In the genomic region with DNA sequence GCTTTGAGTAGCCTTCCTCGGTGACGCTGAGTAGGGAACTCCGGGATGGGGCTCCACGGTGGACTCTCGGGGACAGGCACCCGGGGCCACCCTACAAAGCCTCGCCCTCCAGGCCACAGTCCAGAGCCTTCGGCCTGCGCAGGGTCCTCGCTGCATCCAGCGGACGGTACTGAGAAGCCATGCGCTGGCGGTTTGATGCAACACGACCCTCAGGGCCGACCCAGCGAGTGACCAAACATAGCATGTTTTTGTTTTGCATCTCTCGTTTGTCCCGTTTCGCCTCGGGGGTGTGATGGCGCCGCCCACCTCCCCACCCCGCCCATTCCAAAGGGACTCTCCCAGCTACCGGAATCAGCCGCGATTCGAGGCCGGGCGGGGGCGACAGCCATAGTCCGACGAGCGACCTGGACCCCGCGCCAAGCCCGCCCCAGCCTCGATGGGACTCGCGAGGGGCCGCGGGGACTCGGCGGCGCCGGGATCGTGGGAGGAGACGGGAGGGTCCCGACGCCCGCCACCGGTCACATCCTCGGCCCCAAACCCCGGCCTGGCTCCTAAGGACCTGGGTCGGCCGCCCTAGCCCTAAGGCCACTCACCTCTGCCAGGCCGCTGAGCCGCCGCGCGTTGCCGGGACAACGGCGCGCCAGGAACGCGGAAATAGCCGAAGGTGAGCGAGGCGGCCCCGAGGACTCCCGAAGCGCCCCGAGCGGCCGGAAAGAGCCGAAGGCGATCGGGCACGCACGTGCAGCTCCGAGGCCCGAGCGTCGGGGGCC, we compare ENCODE assay signal across 8 cellular contexts. TPM values are rescaled to one million over a fixed set of nuclear protein-coding genes. Genes with fewer than 3 reads are reported as not detected.
DNase-seq lines count a peak whose midpoint lies in the region; TF ChIP-seq lines count a peak whose summit lies in the region.

No MANE protein-coding gene starts in this region.

- H3K27ac Mint-ChIP-seq in type B pancreatic cell, result peak overlapping the region; percentile 98

- H3K4me1 ChIP-seq in HEK293 (ENCODE audit: control insufficient read depth, insufficient read depth, low read length), result peaks cover 2% of the 10 kb centered on the region; the same call in 1 of the 2 replicates
- H3K4me1 ChIP-seq in left ventricle myocardium inferior, result peaks cover 48% of the 10 kb centered on the region

- TF ChIP-seq CTCF in HEK293 (tag by site-specific recombination; IDR thresholded peaks at IDR 0.05), result peak; percentile 50
- TF ChIP-seq CTCF in left ventricle myocardium inferior (IDR thresholded peaks at IDR 0.05; ENCODE audit: borderline replicate concordance), result no peak
- no peak for TF ChIP-seq CTCF in type B pancreatic cell (conservative IDR thresholded peaks at IDR 0.05)

- H3K36me3 ChIP-seq in HEK293 (ENCODE audit: control insufficient read depth in 2 of 2, insufficient read depth in 1 of 2, low read length in 2 of 2) (peaks cover 7 to 26% of the 10 kb centered on the region in 2 experiments; a peak in 2 of 3 replicates), left ventricle myocardium inferior (peaks cover 16% of the 10 kb centered on the region)

- H3K4me3 ChIP-seq in HEK293 (ENCODE audit: low read depth, low read length) (peak overlapping the region; percentile 75), left ventricle myocardium inferior (peak overlapping the region; percentile 96)

- H3K9me3 Mint-ChIP-seq in type B pancreatic cell, result no peaks in the 10 kb centered on the region

- H3K4me1 Mint-ChIP-seq in type B pancreatic cell (ENCODE audit: unreplicated experiment), result peaks cover 12% of the 10 kb centered on the region

- peak overlapping the region; percentile 94 for H3K4me3 Mint-ChIP-seq in type B pancreatic cell

- H3K9me3 ChIP-seq in HEK293 (ENCODE audit: control insufficient read depth, insufficient read depth, low read depth, low read length) (no peaks in the 10 kb centered on the region), left ventricle myocardium inferior (replicated peaks) (no peaks in the 10 kb centered on the region)

- peaks cover 13% of the 10 kb centered on the region for H3K36me3 Mint-ChIP-seq in type B pancreatic cell

- H3K27ac ChIP-seq in HEK293 (ENCODE audit: extremely low read depth, low read depth, low read length), result peak overlapping the region; percentile 72
- peak overlapping the region; percentile 88 for H3K27ac ChIP-seq in left ventricle myocardium inferior (replicated peaks)

- no peaks in the 10 kb centered on the region for H3K27me3 ChIP-seq in left ventricle myocardium inferior (ENCODE audit: low read depth)

- intact Hi-C loops in left ventricle myocardium inferior (cut with micrococcal nuclease), result no loop called here
- intact Hi-C loops in posterior cingulate gyrus (cut with DNase I), result loop anchor here (5.0 to 10.0 kb wide), 3 partner anchors 65 to 115 kb away; a partner anchor contains a TSS

- POLR2A ChIA-PET in HEK293 (lab: Yijun Ruan, JAX), result interaction anchor here (0.6 to 1.8 kb wide), 7 partner anchors 10 to 172 kb away, joined by 3 to 8 read pairs (median 3); a partner anchor contains a TSS

- CTCF ChIA-PET in HEK293 (lab: Yijun Ruan, JAX), result interaction anchor here (0.7 kb wide), 1 partner anchor 155 kb away, joined by 3 read pairs; no protein-coding TSS in a partner anchor

- DNase-seq in DMS79 treated with DMSO at 0.1 percent for 48 hours (lab: John Stamatoyannopoulos, UW) (peak; percentile 62), NCI-H1417 (lab: John Stamatoyannopoulos, UW) (peak; percentile 87 to 97 (median 93)), T-helper 2 cell (peak; percentile 80 to 89 (median 88)), amygdala (lab: John Stamatoyannopoulos, UW) (peak in 53 of 56 donors; percentile 8 to 89 (median 62)), left ventricle myocardium inferior (peak; percentile 88), posterior cingulate gyrus (peak; percentile 63 to 96 (median 77)), type B pancreatic cell (ENCODE audit: extremely low spot score, unreplicated experiment) (peak; percentile 96)

- H3K27me3 Mint-ChIP-seq in type B pancreatic cell, result peaks cover 9% of the 10 kb centered on the region

TF ChIP-seq in HEK293, 187 proteins besides CTCF, POLR2A, EP300 and RAD21 (continues in another document):
- no peak for TF ChIP-seq HOXA7 (CRISPR knock-in tag; IDR thresholded peaks at IDR 0.05; ENCODE audit: borderline replicate concordance)
- TF ChIP-seq OSR2 (tag by site-specific recombination; IDR thresholded peaks at IDR 0.05), result peak; percentile 36; the same call in 1 of the 2 replicates
- TF ChIP-seq, protein P1, sequence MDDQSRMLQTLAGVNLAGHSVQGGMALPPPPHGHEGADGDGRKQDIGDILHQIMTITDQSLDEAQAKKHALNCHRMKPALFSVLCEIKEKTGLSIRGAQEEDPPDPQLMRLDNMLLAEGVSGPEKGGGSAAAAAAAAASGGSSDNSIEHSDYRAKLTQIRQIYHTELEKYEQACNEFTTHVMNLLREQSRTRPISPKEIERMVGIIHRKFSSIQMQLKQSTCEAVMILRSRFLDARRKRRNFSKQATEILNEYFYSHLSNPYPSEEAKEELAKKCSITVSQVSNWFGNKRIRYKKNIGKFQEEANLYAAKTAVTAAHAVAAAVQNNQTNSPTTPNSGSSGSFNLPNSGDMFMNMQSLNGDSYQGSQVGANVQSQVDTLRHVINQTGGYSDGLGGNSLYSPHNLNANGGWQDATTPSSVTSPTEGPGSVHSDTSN (CRISPR knock-in tag; IDR thresholded peaks at IDR 0.05), result no peak
- peak; percentile 26; the same call in 1 of the 2 replicates for TF ChIP-seq KLF8 (tag by site-specific recombination; IDR thresholded peaks at IDR 0.05)
- TF ChIP-seq ZNF558 (tag by site-specific recombination; IDR thresholded peaks at IDR 0.05), result no peak
- TF ChIP-seq ZNF544 (tag by site-specific recombination; IDR thresholded peaks at IDR 0.05), result no peak
- TF ChIP-seq, protein P2, sequence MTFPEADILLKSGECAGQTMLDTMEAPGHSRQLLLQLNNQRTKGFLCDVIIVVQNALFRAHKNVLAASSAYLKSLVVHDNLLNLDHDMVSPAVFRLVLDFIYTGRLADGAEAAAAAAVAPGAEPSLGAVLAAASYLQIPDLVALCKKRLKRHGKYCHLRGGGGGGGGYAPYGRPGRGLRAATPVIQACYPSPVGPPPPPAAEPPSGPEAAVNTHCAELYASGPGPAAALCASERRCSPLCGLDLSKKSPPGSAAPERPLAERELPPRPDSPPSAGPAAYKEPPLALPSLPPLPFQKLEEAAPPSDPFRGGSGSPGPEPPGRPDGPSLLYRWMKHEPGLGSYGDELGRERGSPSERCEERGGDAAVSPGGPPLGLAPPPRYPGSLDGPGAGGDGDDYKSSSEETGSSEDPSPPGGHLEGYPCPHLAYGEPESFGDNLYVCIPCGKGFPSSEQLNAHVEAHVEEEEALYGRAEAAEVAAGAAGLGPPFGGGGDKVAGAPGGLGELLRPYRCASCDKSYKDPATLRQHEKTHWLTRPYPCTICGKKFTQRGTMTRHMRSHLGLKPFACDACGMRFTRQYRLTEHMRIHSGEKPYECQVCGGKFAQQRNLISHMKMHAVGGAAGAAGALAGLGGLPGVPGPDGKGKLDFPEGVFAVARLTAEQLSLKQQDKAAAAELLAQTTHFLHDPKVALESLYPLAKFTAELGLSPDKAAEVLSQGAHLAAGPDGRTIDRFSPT (tag by site-specific recombination; IDR thresholded peaks at IDR 0.05), result peak; percentile 58; the same call in 1 of the 2 replicates
- TF ChIP-seq ZNF473 (tag by site-specific recombination; IDR thresholded peaks at IDR 0.05), result no peak
- TF ChIP-seq BCL11A (tag by site-specific recombination; IDR thresholded peaks at IDR 0.05; ENCODE audit: low read depth), result 0 out of 2 replicates have a peak, but pooled peaks have one; percentile 13
- TF ChIP-seq ZNF701 (tag by site-specific recombination; IDR thresholded peaks at IDR 0.05), result no peak
- no peak for TF ChIP-seq GFI1B (tag by site-specific recombination; IDR thresholded peaks at IDR 0.05)
- TF ChIP-seq ZNF658 (tag by site-specific recombination; IDR thresholded peaks at IDR 0.05), result no peak
- TF ChIP-seq ZNF292 (tag by site-specific recombination; IDR thresholded peaks at IDR 0.05; ENCODE audit: borderline replicate concordance, low read depth), result no peak
- TF ChIP-seq KLF1 (tag by site-specific recombination; IDR thresholded peaks at IDR 0.05), result peak; percentile 77
- no peak for TF ChIP-seq ZNF37A (tag by site-specific recombination; IDR thresholded peaks at IDR 0.05)
- TF ChIP-seq ZNF660 (tag by site-specific recombination; IDR thresholded peaks at IDR 0.05), result no peak
- 0 out of 2 replicates have a peak, but pooled peaks have one; percentile 32 for TF ChIP-seq SP7 (tag by site-specific recombination; IDR thresholded peaks at IDR 0.05)
- TF ChIP-seq ZNF792 (tag by site-specific recombination; IDR thresholded peaks at IDR 0.05), result no peak
- TF ChIP-seq, protein P3, sequence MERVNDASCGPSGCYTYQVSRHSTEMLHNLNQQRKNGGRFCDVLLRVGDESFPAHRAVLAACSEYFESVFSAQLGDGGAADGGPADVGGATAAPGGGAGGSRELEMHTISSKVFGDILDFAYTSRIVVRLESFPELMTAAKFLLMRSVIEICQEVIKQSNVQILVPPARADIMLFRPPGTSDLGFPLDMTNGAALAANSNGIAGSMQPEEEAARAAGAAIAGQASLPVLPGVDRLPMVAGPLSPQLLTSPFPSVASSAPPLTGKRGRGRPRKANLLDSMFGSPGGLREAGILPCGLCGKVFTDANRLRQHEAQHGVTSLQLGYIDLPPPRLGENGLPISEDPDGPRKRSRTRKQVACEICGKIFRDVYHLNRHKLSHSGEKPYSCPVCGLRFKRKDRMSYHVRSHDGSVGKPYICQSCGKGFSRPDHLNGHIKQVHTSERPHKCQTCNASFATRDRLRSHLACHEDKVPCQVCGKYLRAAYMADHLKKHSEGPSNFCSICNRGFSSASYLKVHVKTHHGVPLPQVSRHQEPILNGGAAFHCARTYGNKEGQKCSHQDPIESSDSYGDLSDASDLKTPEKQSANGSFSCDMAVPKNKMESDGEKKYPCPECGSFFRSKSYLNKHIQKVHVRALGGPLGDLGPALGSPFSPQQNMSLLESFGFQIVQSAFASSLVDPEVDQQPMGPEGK (tag by site-specific recombination; IDR thresholded peaks at IDR 0.05), result peak; percentile 81
- TF ChIP-seq ZNF324 (tag by site-specific recombination; IDR thresholded peaks at IDR 0.05), result peak; percentile 61; the same call in 1 of the 2 replicates
- no peak for TF ChIP-seq RBAK (tag by site-specific recombination; IDR thresholded peaks at IDR 0.05)
- TF ChIP-seq HOXC10 (CRISPR knock-in tag; IDR thresholded peaks at IDR 0.05), result no peak
- TF ChIP-seq ZXDB (tag by site-specific recombination; IDR thresholded peaks at IDR 0.05), result no peak
- TF ChIP-seq ZNF76 (tag by site-specific recombination; IDR thresholded peaks at IDR 0.05; ENCODE audit: borderline replicate concordance, low read depth), result 0 out of 2 replicates have a peak, but pooled peaks have one; percentile 21
- TF ChIP-seq ZNF600 (tag by site-specific recombination; IDR thresholded peaks at IDR 0.05), result peak; percentile 53; the same call in 1 of the 2 replicates

RNA-seq across cellular contexts. Expression of a gene that starts 1.6 kb away (rescaled TPM):
- total RNA-seq in left ventricle myocardium inferior (7.5 TPM), type B pancreatic cell (ENCODE audit: low replicate concordance) (27.9 and 55.1 TPM in 2 replicates)

RNA-seq across cellular contexts. Expression of a gene that starts 1.9 kb away (rescaled TPM):
- total RNA-seq in left ventricle myocardium inferior (12.3 TPM), type B pancreatic cell (ENCODE audit: low replicate concordance) (29.0 and 31.4 TPM in 2 replicates)

Comparison
In these comparisons a context has a peak if more than half of its experiments do, and no peak if none do; other contexts are left out.
1. Peak in every context shown above with its lines: DNase-seq, H3K4me3 ChIP-seq and H3K27ac ChIP-seq.